ENCODE assay signal across 25 cellular contexts in genomic region chr4:98706935-98707334, GRCh38. TPM values are rescaled to one million over a fixed set of nuclear protein-coding genes. Genes with fewer than 3 reads are reported as not detected.
DNase-seq lines count a peak whose midpoint lies in the region; ATAC-seq, FAIRE-seq and TF ChIP-seq lines count a peak whose summit lies in the region.
"Had no signal": no experiment of that assay in that cellular context is flagged by ENCODE, and none has a peak within 500 bp of the region (broad histone marks: within the 10 kb centered on the region; RNA-seq: fewer than 3 reads in every experiment).

No MANE protein-coding gene starts in this region.

- WGBS in small intestine, 3 donors: 65 to 85% (median 77%) methylated on average over 1 of the region's 1 CpG

- FAIRE-seq in small intestine (lab: Jason Lieb, UNC): no peak
- FAIRE-seq: colon, D721Med, H1 had no signal

- H3K4me2 ChIP-seq in Loucy (ENCODE audit: low read depth, low read length, poor library complexity, severe bottlenecking): peak overlapping the region; percentile 70

- peak overlapping the region; percentile 28 to 66 for H3K27ac ChIP-seq in small intestine (ENCODE audit: low read depth in 1 of 2, low read length in 1 of 2)
- H3K27ac ChIP-seq: esophagus squamous epithelium, gastrocnemius medialis, left lung, RWPE1, uterus had no signal

- H3K9me2 ChIP-seq in Loucy (replicated peaks; ENCODE audit: low read depth, low read length): no peaks in the 10 kb centered on the region

- H3K9me3 Mint-ChIP-seq in activated T-cell treated with anti-CD3 and anti-CD28 coated beads, Interleukin-2, amount 50 U/mL, for 4 hours: peaks cover 19% of the 10 kb centered on the region
- H3K9me3 Mint-ChIP-seq in activated naive CD8-positive, alpha-beta T cell treated with anti-CD3 and anti-CD28 coated beads for 36 hours: peaks cover 34% of the 10 kb centered on the region

- H3K27ac Mint-ChIP-seq in activated naive CD8-positive, alpha-beta T cell treated with anti-CD3 and anti-CD28 coated beads for 36 hours: peak overlapping the region; percentile 88
- H3K27ac Mint-ChIP-seq: naive B cell had no signal

- H3K4me1 Mint-ChIP-seq in activated T-cell treated with anti-CD3 and anti-CD28 coated beads, Interleukin-2, amount 50 U/mL, for 4 hours (ENCODE audit: low read depth): peaks cover 44% of the 10 kb centered on the region
- H3K4me1 Mint-ChIP-seq in activated naive CD8-positive, alpha-beta T cell treated with anti-CD3 and anti-CD28 coated beads for 36 hours: peaks cover 23% of the 10 kb centered on the region

- H3F3A ChIP-seq in Loucy (ENCODE audit: low read depth): no peaks in the 10 kb centered on the region

- H3K4me1 ChIP-seq in Loucy (ENCODE audit: insufficient read depth, low read length, poor library complexity, severe bottlenecking) (peaks cover 19% of the 10 kb centered on the region), small intestine (ENCODE audit: control insufficient read depth in 2 of 2, insufficient read depth in 1 of 2, low read depth in 1 of 2, low read length in 1 of 2) (no peaks in the 10 kb centered on the region)
- H3K4me1 ChIP-seq: esophagus squamous epithelium, gastrocnemius medialis, left lung, uterus had no signal

- H3K79me2 ChIP-seq in Loucy (ENCODE audit: insufficient read depth, low read length): no peaks in the 10 kb centered on the region

- peak overlapping the region; percentile 72 for H3K4me3 Mint-ChIP-seq in activated T-cell treated with anti-CD3 and anti-CD28 coated beads, Interleukin-2, amount 50 U/mL, for 4 hours
- no peak overlapping the region for H3K4me3 Mint-ChIP-seq in activated naive CD8-positive, alpha-beta T cell treated with anti-CD3 and anti-CD28 coated beads for 36 hours
- H3K4me3 Mint-ChIP-seq: naive B cell had no signal

- H3K9me3 ChIP-seq in Loucy (ENCODE audit: insufficient read depth, low read depth, low read length) (peaks cover 4% of the 10 kb centered on the region), small intestine (ENCODE audit: control insufficient read depth, low read depth) (no peaks in the 10 kb centered on the region)
- H3K9me3 ChIP-seq: gastrocnemius medialis, MG63, uterus had no signal

- no peak overlapping the region for H2AFZ ChIP-seq in Loucy (ENCODE audit: low read length)

- H3K4me3 ChIP-seq in Loucy (ENCODE audit: low read length, poor library complexity, severe bottlenecking) (peak overlapping the region; percentile 60), small intestine (ENCODE audit: low read depth in 1 of 2, low read length in 2 of 2) (no peak overlapping the region), foreskin fibroblast (ENCODE audit: low read depth in 1 of 2, low read length in 2 of 2) (no peak overlapping the region)
- H3K4me3 ChIP-seq: esophagus squamous epithelium, gastrocnemius medialis, left lung, MG63, skin epidermis, uterus had no signal

- peak; percentile 46 to 51 for ATAC-seq in activated T-cell treated with anti-CD3 and anti-CD28 coated beads, Interleukin-2, amount 50 U/mL, for 4 hours
- ATAC-seq: gastrocnemius medialis, left lung had no signal

- H3K36me3 Mint-ChIP-seq in activated T-cell treated with anti-CD3 and anti-CD28 coated beads, Interleukin-2, amount 50 U/mL, for 4 hours (ENCODE audit: insufficient read depth): peaks cover 2% of the 10 kb centered on the region
- H3K36me3 Mint-ChIP-seq in activated naive CD8-positive, alpha-beta T cell treated with anti-CD3 and anti-CD28 coated beads for 36 hours: peaks cover 24% of the 10 kb centered on the region

- no peaks in the 10 kb centered on the region for H4K20me1 ChIP-seq in Loucy (ENCODE audit: insufficient read depth, low read length, poor library complexity, severe bottlenecking)

- H3K9ac ChIP-seq in Loucy (ENCODE audit: low read depth, low read length, poor library complexity, severe bottlenecking): no peak overlapping the region

- no peaks in the 10 kb centered on the region for H3K27me3 Mint-ChIP-seq in activated T-cell treated with anti-CD3 and anti-CD28 coated beads, Interleukin-2, amount 50 U/mL, for 4 hours (ENCODE audit: low read depth)
- H3K27me3 Mint-ChIP-seq in activated naive CD8-positive, alpha-beta T cell treated with anti-CD3 and anti-CD28 coated beads for 36 hours: no peaks in the 10 kb centered on the region

- no peaks in the 10 kb centered on the region for H3K36me3 ChIP-seq in Loucy (ENCODE audit: insufficient read depth, low read length)
- H3K36me3 ChIP-seq in small intestine (ENCODE audit: control insufficient read depth in 2 of 2, insufficient read depth in 2 of 2, low read length in 2 of 2): no peaks in the 10 kb centered on the region
- H3K36me3 ChIP-seq: esophagus squamous epithelium, gastrocnemius medialis, left lung, MG63, uterus had no signal

- TF ChIP-seq CTCF in Loucy (conservative IDR thresholded peaks at IDR 0.05; ENCODE audit: low read length) (no peak), foreskin fibroblast (IDR thresholded peaks at IDR 0.05; ENCODE audit: low read depth, low read length) (no peak)

- H3K27me3 ChIP-seq in Loucy (ENCODE audit: insufficient read depth, low read length, poor library complexity, severe bottlenecking) (no peaks in the 10 kb centered on the region), small intestine (ENCODE audit: control insufficient read depth in 2 of 2, insufficient read depth in 2 of 2, low read length in 2 of 2) (no peaks in the 10 kb centered on the region)
- H3K27me3 ChIP-seq: esophagus squamous epithelium, gastrocnemius medialis, left lung, MG63, uterus had no signal

- DNase-seq in activated T-cell treated with anti-CD3 and anti-CD28 coated beads, Interleukin-2, amount 50 U/mL, for 4 hours: no peak
- DNase-seq in activated T-cell treated with anti-CD3 and anti-CD28 coated beads, Interleukin-2, amount 50 U/mL, for 48 hours: no peak
- DNase-seq in activated naive CD8-positive, alpha-beta T cell treated with anti-CD3 and anti-CD28 coated beads for 36 hours: no peak
- DNase-seq in small intestine (no peak), hypothalamus (lab: John Stamatoyannopoulos, UW) (no peak), foreskin fibroblast (no peak), NCI-H526 (lab: John Stamatoyannopoulos, UW) (no peak)
- DNase-seq: ACHN; EL; esophagus squamous epithelium; gastrocnemius medialis; hippocampal formation; left lung; MG63; naive B cell; NCI-H1417 treated with DMSO at 0.1 percent for 48 hours; NCI-H524; stimulated activated CD4-positive, alpha-beta T cell treated with anti-CD3 and anti-CD28 coated beads, Interleukin-2, amount 100 ng/mL, for 24 hours; uterus had no signal

RNA-seq across cellular contexts. Expression of gene TSPAN5, which starts 48.5 kb away (rescaled TPM):
- 10 to 100 TPM; 22.8 to 26.8 (median 23.8) TPM for total RNA-seq in activated T-cell treated with anti-CD3 and anti-CD28 coated beads, Interleukin-2, amount 50 U/mL, for 4 hours
- 10 to 100 TPM; 12.3 to 13.7 TPM for total RNA-seq in activated naive CD8-positive, alpha-beta T cell treated with anti-CD3 and anti-CD28 coated beads for 36 hours
- 1 to 10 TPM in 2 of 3 donors, under 1 TPM in 1; 0.67 to 3.0 (median 1.4) TPM for polyA plus RNA-seq in small intestine
